32 cellular contexts compared by ENCODE assay signal in the genomic region with DNA sequence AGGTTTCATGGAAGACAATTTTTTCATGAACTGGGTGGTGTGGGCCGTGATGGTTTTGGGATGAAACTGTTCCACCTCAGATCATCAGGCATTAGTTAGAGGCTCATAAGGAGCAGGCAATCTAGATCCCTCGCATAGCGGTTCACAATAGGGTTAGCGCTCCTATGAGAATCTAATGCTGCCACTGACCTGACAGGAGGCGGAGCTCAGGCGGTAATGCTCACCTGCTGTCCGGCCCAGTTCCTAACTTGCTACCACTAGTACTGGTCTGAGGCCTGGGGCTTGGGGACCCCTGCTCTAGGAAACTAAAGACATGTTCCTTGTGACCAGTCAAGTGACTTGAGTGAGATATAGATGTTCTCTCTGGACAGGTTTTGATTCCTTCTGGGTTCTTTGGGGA. TPM values are rescaled to one million over a fixed set of nuclear protein-coding genes. Genes with fewer than 3 reads are reported as not detected.
"Had no signal": no experiment of that assay in that cellular context is flagged by ENCODE, and none has a peak within 500 bp of the region (broad histone marks: within the 10 kb centered on the region; RNA-seq: fewer than 3 reads in every experiment).

No MANE protein-coding gene starts in this region.

- H3K27me3 ChIP-seq: adrenal gland, breast epithelium, dorsolateral prefrontal cortex, esophagus muscularis mucosa, foreskin keratinocyte, gastrocnemius medialis, heart left ventricle had no signal

- H3K36me3 Mint-ChIP-seq: activated CD4-positive, alpha-beta memory T cell treated with anti-CD3 and anti-CD28 coated beads for 36 hours; activated CD8-positive, alpha-beta memory T cell treated with anti-CD3 and anti-CD28 coated beads, Interleukin-2, amount 10 ng/mL, durations not matched to agents 7 days and 5 days had no signal

- H3K4me3 ChIP-seq: adrenal gland, breast epithelium, coronary artery, dorsolateral prefrontal cortex, esophagus muscularis mucosa, gastrocnemius medialis, heart left ventricle had no signal

- H3K9me3 Mint-ChIP-seq: activated CD4-positive, alpha-beta memory T cell treated with anti-CD3 and anti-CD28 coated beads for 36 hours; activated naive CD4-positive, alpha-beta T cell treated with anti-CD3 and anti-CD28 coated beads for 36 hours; activated naive CD4-positive, alpha-beta T cell treated with anti-CD3 and anti-CD28 coated beads, Interleukin-2, amount 50 U/mL, for 24 hours; activated naive CD8-positive, alpha-beta T cell treated with anti-CD3 and anti-CD28 coated beads for 36 hours; activated naive CD8-positive, alpha-beta T cell treated with anti-CD3 and anti-CD28 coated beads, Interleukin-2, amount 50 U/mL, for 24 hours; activated T-helper 1 cell treated with anti-CD3 and anti-CD28 coated beads, Interleukin-12 subunit alpha, Interleukin-12 subunit beta, Interleukin-2, Interleukin-4 antibody, amounts not matched to agents 30 ng/mL and 10 ng/mL and 1 ng/mL, durations not matched to agents 14 hours and 24 hours and 36 hours; activated T-helper 2 cell treated with anti-CD3 and anti-CD28 coated beads, Interferon-gamma antibody, Interleukin-2, Interleukin-4, amounts not matched to agents 10 μg/mL and 5 μg/mL and 100 μg/mL, durations not matched to agents 14 hours and 24 hours and 36 hours; brain; central memory CD8-positive, alpha-beta T cell; dendritic cell treated with granulocyte-macrophage colony-stimulating factor and Interleukin-4, amounts not matched to agents 40 ng/mL and 50 ng/mL, for 4 days had no signal

- H3K4me1 ChIP-seq: adrenal gland, breast epithelium, esophagus muscularis mucosa, foreskin keratinocyte, gastrocnemius medialis, heart left ventricle had no signal

- H3K4me1 Mint-ChIP-seq: activated naive CD4-positive, alpha-beta T cell treated with anti-CD3 and anti-CD28 coated beads, Interleukin-2, amount 50 U/mL, for 24 hours; activated naive CD8-positive, alpha-beta T cell treated with anti-CD3 and anti-CD28 coated beads for 36 hours; activated naive CD8-positive, alpha-beta T cell treated with anti-CD3 and anti-CD28 coated beads, Interleukin-2, amount 50 U/mL, for 24 hours; brain; central memory CD8-positive, alpha-beta T cell had no signal

- H3K27ac Mint-ChIP-seq: activated CD4-positive, alpha-beta memory T cell treated with anti-CD3 and anti-CD28 coated beads for 36 hours; activated CD8-positive, alpha-beta memory T cell treated with anti-CD3 and anti-CD28 coated beads, Interleukin-2, amount 10 ng/mL, durations not matched to agents 7 days and 5 days; activated CD8-positive, alpha-beta T cell treated with anti-CD3 and anti-CD28 coated beads, Interleukin-2, amount 10 ng/mL, durations not matched to agents 7 days and 5 days; activated naive CD4-positive, alpha-beta T cell treated with anti-CD3 and anti-CD28 coated beads for 36 hours; activated naive CD4-positive, alpha-beta T cell treated with anti-CD3 and anti-CD28 coated beads, Interleukin-2, amount 50 U/mL, for 24 hours; activated naive CD8-positive, alpha-beta T cell treated with anti-CD3 and anti-CD28 coated beads for 36 hours; activated naive CD8-positive, alpha-beta T cell treated with anti-CD3 and anti-CD28 coated beads, Interleukin-2, amount 50 U/mL, for 24 hours; activated T-helper 1 cell treated with anti-CD3 and anti-CD28 coated beads, Interleukin-12 subunit alpha, Interleukin-12 subunit beta, Interleukin-2, Interleukin-4 antibody, amounts not matched to agents 30 ng/mL and 10 ng/mL and 1 ng/mL, durations not matched to agents 14 hours and 24 hours and 36 hours; activated T-helper 2 cell treated with anti-CD3 and anti-CD28 coated beads, Interferon-gamma antibody, Interleukin-2, Interleukin-4, amounts not matched to agents 10 μg/mL and 5 μg/mL and 100 μg/mL, durations not matched to agents 14 hours and 24 hours and 36 hours; brain; dendritic cell treated with granulocyte-macrophage colony-stimulating factor and Interleukin-4, amounts not matched to agents 40 ng/mL and 50 ng/mL, for 4 days had no signal

- H3K27ac ChIP-seq: adrenal gland, breast epithelium, coronary artery, dorsolateral prefrontal cortex, esophagus muscularis mucosa, foreskin keratinocyte, gastrocnemius medialis, heart left ventricle had no signal

- H3K4me3 Mint-ChIP-seq: activated CD4-positive, alpha-beta memory T cell treated with anti-CD3 and anti-CD28 coated beads for 36 hours; activated CD8-positive, alpha-beta memory T cell treated with anti-CD3 and anti-CD28 coated beads, Interleukin-2, amount 10 ng/mL, durations not matched to agents 7 days and 5 days; activated CD8-positive, alpha-beta T cell treated with anti-CD3 and anti-CD28 coated beads, Interleukin-2, amount 10 ng/mL, durations not matched to agents 7 days and 5 days; activated naive CD4-positive, alpha-beta T cell treated with anti-CD3 and anti-CD28 coated beads for 36 hours; activated naive CD4-positive, alpha-beta T cell treated with anti-CD3 and anti-CD28 coated beads, Interleukin-2, amount 50 U/mL, for 24 hours; activated naive CD8-positive, alpha-beta T cell treated with anti-CD3 and anti-CD28 coated beads for 36 hours; activated naive CD8-positive, alpha-beta T cell treated with anti-CD3 and anti-CD28 coated beads, Interleukin-2, amount 50 U/mL, for 24 hours; activated T-helper 1 cell treated with anti-CD3 and anti-CD28 coated beads, Interleukin-12 subunit alpha, Interleukin-12 subunit beta, Interleukin-2, Interleukin-4 antibody, amounts not matched to agents 30 ng/mL and 10 ng/mL and 1 ng/mL, durations not matched to agents 14 hours and 24 hours and 36 hours; brain; central memory CD8-positive, alpha-beta T cell; dendritic cell treated with granulocyte-macrophage colony-stimulating factor and Interleukin-4, amounts not matched to agents 40 ng/mL and 50 ng/mL, for 4 days had no signal

- H3K36me3 ChIP-seq: adrenal gland had no signal

- H3K27me3 Mint-ChIP-seq: activated CD4-positive, alpha-beta memory T cell treated with anti-CD3 and anti-CD28 coated beads for 36 hours; activated CD8-positive, alpha-beta memory T cell treated with anti-CD3 and anti-CD28 coated beads, Interleukin-2, amount 10 ng/mL, durations not matched to agents 7 days and 5 days; activated naive CD4-positive, alpha-beta T cell treated with anti-CD3 and anti-CD28 coated beads, Interleukin-2, amount 50 U/mL, for 24 hours; activated naive CD8-positive, alpha-beta T cell treated with anti-CD3 and anti-CD28 coated beads for 36 hours; activated naive CD8-positive, alpha-beta T cell treated with anti-CD3 and anti-CD28 coated beads, Interleukin-2, amount 50 U/mL, for 24 hours; brain; central memory CD8-positive, alpha-beta T cell; dendritic cell treated with granulocyte-macrophage colony-stimulating factor and Interleukin-4, amounts not matched to agents 40 ng/mL and 50 ng/mL, for 4 days had no signal

- DNase-seq: activated CD4-positive, alpha-beta memory T cell treated with anti-CD3 and anti-CD28 coated beads for 36 hours; activated CD4-positive, alpha-beta T cell treated with anti-CD3 and anti-CD28 coated beads for 1 hour; activated CD4-positive, alpha-beta T cell treated with anti-CD3 and anti-CD28 coated beads for 4 hours; activated CD8-positive, alpha-beta memory T cell treated with anti-CD3 and anti-CD28 coated beads, Interleukin-2, amount 10 ng/mL, durations not matched to agents 7 days and 5 days; activated CD8-positive, alpha-beta memory T cell treated with anti-CD3 and anti-CD28 coated beads, Interleukin-2, amount 50 U/mL, for 4 hours; activated CD8-positive, alpha-beta T cell treated with anti-CD3 and anti-CD28 coated beads, Interleukin-2, amount 10 ng/mL, durations not matched to agents 7 days and 5 days; activated effector memory CD4-positive, alpha-beta T cell treated with anti-CD3 and anti-CD28 coated beads, Interleukin-2, amount 50 U/mL, for 16 hours; activated naive CD4-positive, alpha-beta T cell treated with anti-CD3 and anti-CD28 coated beads for 36 hours; activated naive CD8-positive, alpha-beta T cell treated with anti-CD3 and anti-CD28 coated beads for 36 hours; activated naive CD8-positive, alpha-beta T cell treated with anti-CD3 and anti-CD28 coated beads, Interleukin-2, amount 50 U/mL, for 24 hours; activated T-cell treated with anti-CD3 and anti-CD28 coated beads, Interleukin-2, amount 50 U/mL, for 1 hour; activated T-cell treated with anti-CD3 and anti-CD28 coated beads, Interleukin-2, amount 50 U/mL, for 48 hours; adrenal gland; amygdala; aorta; dorsolateral prefrontal cortex; effector memory CD4-positive, alpha-beta T cell; erythroblast; gastrocnemius medialis; glutamatergic neuron; heart left ventricle had no signal

- H3K9me3 ChIP-seq: adrenal gland, breast epithelium, esophagus muscularis mucosa, gastrocnemius medialis, heart left ventricle had no signal

- ATAC-seq: activated CD8-positive, alpha-beta memory T cell treated with anti-CD3 and anti-CD28 coated beads, Interleukin-2, amount 10 ng/mL, durations not matched to agents 7 days and 5 days; activated CD8-positive, alpha-beta T cell treated with anti-CD3 and anti-CD28 coated beads, Interleukin-2, amount 10 ng/mL, durations not matched to agents 7 days and 5 days; activated naive CD8-positive, alpha-beta T cell treated with anti-CD3 and anti-CD28 coated beads, Interleukin-2, amount 50 U/mL, for 24 hours; foreskin keratinocyte; gastrocnemius medialis; heart left ventricle had no signal

RNA-seq across cellular contexts. Expression of a gene that starts 49.2 kb away (rescaled TPM):
- total RNA-seq: activated CD4-positive, alpha-beta memory T cell treated with anti-CD3 and anti-CD28 coated beads for 36 hours; activated CD8-positive, alpha-beta memory T cell treated with anti-CD3 and anti-CD28 coated beads for 36 hours; activated CD8-positive, alpha-beta T cell treated with anti-CD3 and anti-CD28 coated beads, Interleukin-2, amount 10 ng/mL, durations not matched to agents 7 days and 5 days had no signal
